22 cellular contexts compared by ENCODE assay signal in the genomic region with DNA sequence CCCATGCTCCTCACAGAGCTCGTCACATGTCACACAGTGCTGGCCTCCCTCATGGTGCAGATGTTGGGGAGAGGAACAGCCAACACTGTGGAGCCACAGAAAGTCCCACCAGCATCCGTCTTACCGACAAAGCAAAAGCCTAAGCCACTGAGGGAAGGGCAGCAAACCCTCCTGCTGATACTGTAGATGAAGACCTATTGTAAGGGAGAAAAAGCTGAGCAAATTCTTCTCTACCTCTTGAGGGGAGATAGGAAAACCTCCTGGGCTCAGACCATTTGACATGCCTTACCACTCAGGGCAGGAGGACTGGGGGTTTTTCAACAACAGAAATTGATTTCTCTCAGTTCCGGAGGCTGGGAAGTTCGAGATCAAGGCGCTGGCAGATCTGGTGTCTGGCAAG.
"Had no signal": no experiment of that assay in that cellular context is flagged by ENCODE, and none has a peak within 500 bp of the region (broad histone marks: within the 10 kb centered on the region; RNA-seq: fewer than 3 reads in every experiment).

No MANE protein-coding gene starts in this region.

- ATAC-seq: heart right ventricle; stimulated activated naive CD8-positive, alpha-beta T cell treated with anti-CD3 and anti-CD28 coated beads, Interleukin-15, Interleukin-2, amounts not matched to agents 100 U/mL and 50 U/mL, for 24 hours; T-helper 17 cell had no signal

- H3K9me3 Mint-ChIP-seq: activated CD4-positive, alpha-beta memory T cell treated with anti-CD3 and anti-CD28 coated beads, Interleukin-2, amount 10 ng/mL, durations not matched to agents 7 days and 5 days; activated CD4-positive, alpha-beta T cell treated with anti-CD3 and anti-CD28 coated beads, Interleukin-2, amount 10 ng/mL, durations not matched to agents 24 days and 14 days; activated naive CD4-positive, alpha-beta T cell treated with anti-CD3 and anti-CD28 coated beads, Interleukin-2, amount 10 ng/mL, durations not matched to agents 7 days and 5 days; nephron had no signal

- H3K27ac Mint-ChIP-seq: activated CD4-positive, alpha-beta memory T cell treated with anti-CD3 and anti-CD28 coated beads, Interleukin-2, amount 10 ng/mL, durations not matched to agents 7 days and 5 days; activated CD4-positive, alpha-beta T cell treated with anti-CD3 and anti-CD28 coated beads, Interleukin-2, amount 10 ng/mL, durations not matched to agents 24 days and 14 days; activated naive CD4-positive, alpha-beta T cell treated with anti-CD3 and anti-CD28 coated beads, Interleukin-2, amount 10 ng/mL, durations not matched to agents 7 days and 5 days; nephron; T-helper 17 cell had no signal

- H3K4me1 ChIP-seq: heart right ventricle, left ventricle myocardium inferior had no signal

- H3K27me3 Mint-ChIP-seq: activated CD4-positive, alpha-beta T cell treated with anti-CD3 and anti-CD28 coated beads, Interleukin-2, amount 10 ng/mL, durations not matched to agents 24 days and 14 days had no signal

- H3K36me3 ChIP-seq: heart right ventricle, left ventricle myocardium inferior, sigmoid colon, upper lobe of left lung had no signal

- H3K4me2 ChIP-seq: smooth muscle cell had no signal

- H3K4me3 Mint-ChIP-seq: activated CD4-positive, alpha-beta memory T cell treated with anti-CD3 and anti-CD28 coated beads, Interleukin-2, amount 10 ng/mL, durations not matched to agents 7 days and 5 days; activated CD4-positive, alpha-beta T cell treated with anti-CD3 and anti-CD28 coated beads, Interleukin-2, amount 10 ng/mL, durations not matched to agents 24 days and 14 days; activated naive CD4-positive, alpha-beta T cell treated with anti-CD3 and anti-CD28 coated beads, Interleukin-2, amount 10 ng/mL, durations not matched to agents 7 days and 5 days; nephron; T-helper 17 cell had no signal

- H3K27me3 ChIP-seq: sigmoid colon, upper lobe of left lung had no signal

- H3K4me1 Mint-ChIP-seq: activated CD4-positive, alpha-beta memory T cell treated with anti-CD3 and anti-CD28 coated beads, Interleukin-2, amount 10 ng/mL, durations not matched to agents 7 days and 5 days; activated CD4-positive, alpha-beta T cell treated with anti-CD3 and anti-CD28 coated beads, Interleukin-2, amount 10 ng/mL, durations not matched to agents 24 days and 14 days; activated naive CD4-positive, alpha-beta T cell treated with anti-CD3 and anti-CD28 coated beads, Interleukin-2, amount 10 ng/mL, durations not matched to agents 7 days and 5 days; T-helper 17 cell had no signal

- H3K27ac ChIP-seq: heart right ventricle, left ventricle myocardium inferior, sigmoid colon, upper lobe of left lung had no signal

- DNase-seq: activated CD4-positive, alpha-beta memory T cell treated with anti-CD3 and anti-CD28 coated beads, Interleukin-2, amount 10 ng/mL, durations not matched to agents 7 days and 5 days; activated CD4-positive, alpha-beta T cell treated with anti-CD3 and anti-CD28 coated beads, Interleukin-2, amount 10 ng/mL, durations not matched to agents 24 days and 14 days; activated effector memory CD4-positive, alpha-beta T cell treated with anti-CD3 and anti-CD28 coated beads, Interleukin-2, amount 50 U/mL, for 16 hours; activated naive CD4-positive, alpha-beta T cell treated with anti-CD3 and anti-CD28 coated beads, Interleukin-2, amount 10 ng/mL, durations not matched to agents 7 days and 5 days; activated T-cell treated with anti-CD3 and anti-CD28 coated beads for 4 hours; amygdala; effector CD4-positive, alpha-beta T cell; erythroblast; foreskin fibroblast; heart right ventricle; kidney glomerular epithelial cell; left ventricle myocardium inferior; midbrain; occipital lobe; sigmoid colon; stimulated activated CD4-positive, alpha-beta T cell treated with anti-CD3 and anti-CD28 coated beads, Interleukin-4, amount 100 ng/mL, for 24 hours; stimulated activated naive CD8-positive, alpha-beta T cell treated with anti-CD3 and anti-CD28 coated beads, Interleukin-15, Interleukin-2, amounts not matched to agents 100 U/mL and 50 U/mL, for 24 hours; SW 1271; T-helper 17 cell had no signal

- H3K4me3 ChIP-seq: heart right ventricle, left ventricle myocardium inferior, smooth muscle cell had no signal

- H3K36me3 Mint-ChIP-seq: activated naive CD4-positive, alpha-beta T cell treated with anti-CD3 and anti-CD28 coated beads, Interleukin-2, amount 10 ng/mL, durations not matched to agents 7 days and 5 days had no signal

- H3K9me3 ChIP-seq: heart right ventricle, left ventricle myocardium inferior, sigmoid colon, upper lobe of left lung had no signal
